20 cellular contexts compared by ENCODE assay signal in genomic region chr17:48299760-48300159, GRCh38.
A peak's percentile ranks its signal among the peaks of the same experiment; 100 is the strongest.
DNase-seq lines count a peak whose midpoint lies in the region; ATAC-seq and TF ChIP-seq lines count a peak whose summit lies in the region.
"Had no signal": no experiment of that assay in that cellular context is flagged by ENCODE, and none has a peak within 500 bp of the region (broad histone marks: within the 10 kb centered on the region; RNA-seq: fewer than 3 reads in every experiment).

No MANE protein-coding gene starts in this region.

- POLR2A ChIA-PET in CD4-positive, alpha-beta T cell (lab: Charles Lee), result no interaction called here

- no peak for DNase-seq in CD4-positive, alpha-beta T cell
- DNase-seq in GM12864 (ENCODE audit: low read depth) (peak; percentile 58), HFFc6 (no peak), right cardiac atrium (no peak), DMS79 (lab: John Stamatoyannopoulos, UW) (no peak), esophagus muscularis mucosa (ENCODE audit: extremely low spot score) (no peak)
- DNase-seq in activated naive CD4-positive, alpha-beta T cell treated with anti-CD3 and anti-CD28 coated beads, Interleukin-2, amount 50 U/mL, for 72 hours (ENCODE audit: low spot score in 2 of 2), result peak in 1 of 2 donors; percentile 6
- DNase-seq: activated gamma-delta T cell treated with Interleukin-2 at 50 U/mL for 16 hours; central memory CD4-positive, alpha-beta T cell; head of caudate nucleus; left cardiac atrium; MG63; naive B cell; NCI-H2107; retina had no signal

- H3K4me3 ChIP-seq in GM12864 (ENCODE audit: low read depth, low read length), result no peak overlapping the region
- H3K4me3 ChIP-seq in right cardiac atrium (ENCODE audit: low read length), result no peak overlapping the region
- H3K4me3 ChIP-seq in esophagus muscularis mucosa, result no peak overlapping the region
- H3K4me3 ChIP-seq: BLaER1 treated with 17β-estradiol and CSF1 and Interleukin-3, amounts not matched to agents 10 nM and 100 nM; MG63; SK-N-MC; suprapubic skin had no signal

- CTCF ChIA-PET in CD4-positive, alpha-beta T cell (lab: Charles Lee), result interaction anchor here (2.3 kb wide), 1 partner anchor 8 kb away, joined by 8 read pairs; no protein-coding TSS in a partner anchor

- no peaks in the 10 kb centered on the region for H3K27me3 ChIP-seq in CD4-positive, alpha-beta T cell (ENCODE audit: control insufficient read depth, insufficient read depth, low read length)
- H3K27me3 ChIP-seq in right cardiac atrium (ENCODE audit: control insufficient read depth, insufficient read depth) (no peaks in the 10 kb centered on the region), esophagus muscularis mucosa (peaks cover 0 to 36% (median 0%) of the 10 kb centered on the region in 4 donors)
- H3K27me3 ChIP-seq: MG63 had no signal

- no peaks in the 10 kb centered on the region for H3K27me3 Mint-ChIP-seq in CD4-positive, alpha-beta T cell
- H3K27me3 Mint-ChIP-seq in HFFc6 (ENCODE audit: insufficient read depth), result peaks cover 22% of the 10 kb centered on the region
- H3K27me3 Mint-ChIP-seq: naive B cell had no signal

- intact Hi-C loops in CD4-positive, alpha-beta T cell (cut with DNase I, micrococcal nuclease), result no loop called here
- intact Hi-C loops in right cardiac atrium (cut with DNase I), result loop anchor here in 1 of 4 donors (10.0 kb wide), 1 partner anchor 315 kb away; the partner anchor contains the start of genes HOXB7 and HOXB8
- intact Hi-C loops in esophagus muscularis mucosa (cut with DNase I), result no loop called here

- WGBS in right cardiac atrium, result 93% methylated on average over 1 of the region's 1 CpG
- WGBS in esophagus muscularis mucosa, result 86% methylated on average over 1 of the region's 1 CpG

- TF ChIP-seq CTCF in CD4-positive, alpha-beta T cell (IDR thresholded peaks at IDR 0.05), result no peak
- TF ChIP-seq CTCF in GM12864 (IDR thresholded peaks at IDR 0.05; ENCODE audit: low read depth, low read length, missing control alignments) (no peak), HFFc6 (IDR thresholded peaks at IDR 0.05) (no peak), esophagus muscularis mucosa (IDR thresholded peaks at IDR 0.05) (no peak)

- no peak for TF ChIP-seq POLR2A in esophagus muscularis mucosa (IDR thresholded peaks at IDR 0.05; ENCODE audit: low read depth)

- no peak overlapping the region for H3K4me3 Mint-ChIP-seq in CD4-positive, alpha-beta T cell
- H3K4me3 Mint-ChIP-seq in HFFc6, result no peak overlapping the region
- H3K4me3 Mint-ChIP-seq: naive B cell had no signal

- H3K36me3 ChIP-seq in esophagus muscularis mucosa, result no peaks in the 10 kb centered on the region
- H3K36me3 ChIP-seq: BLaER1 treated with 17β-estradiol and CSF1 and Interleukin-3, amounts not matched to agents 10 nM and 100 nM; MG63; suprapubic skin had no signal

- peak overlapping the region; percentile 63 for H3K27ac Mint-ChIP-seq in CD4-positive, alpha-beta T cell
- H3K27ac Mint-ChIP-seq in activated naive CD4-positive, alpha-beta T cell treated with anti-CD3 and anti-CD28 coated beads, Interleukin-2, amount 50 U/mL, for 72 hours, result peak overlapping the region; percentile 33 to 61
- H3K27ac Mint-ChIP-seq in HFFc6, result no peak overlapping the region

- peaks cover 72% of the 10 kb centered on the region for H3K4me1 Mint-ChIP-seq in CD4-positive, alpha-beta T cell (ENCODE audit: low read depth)
- 0 out of 2 replicates have a peak, but pooled peaks cover 6% of the 10 kb centered on the region for H3K4me1 Mint-ChIP-seq in HFFc6 (ENCODE audit: low read depth)

- no peaks in the 10 kb centered on the region for H3K9me3 Mint-ChIP-seq in CD4-positive, alpha-beta T cell
- H3K9me3 Mint-ChIP-seq in activated naive CD4-positive, alpha-beta T cell treated with anti-CD3 and anti-CD28 coated beads, Interleukin-2, amount 50 U/mL, for 72 hours, result no peaks in the 10 kb centered on the region
- H3K9me3 Mint-ChIP-seq in HFFc6, result no peaks in the 10 kb centered on the region
- H3K9me3 Mint-ChIP-seq: naive B cell had no signal

- H3K4me1 ChIP-seq in right cardiac atrium (ENCODE audit: control insufficient read depth, insufficient read depth, low read length) (no peaks in the 10 kb centered on the region), esophagus muscularis mucosa (no peaks in the 10 kb centered on the region)
- H3K4me1 ChIP-seq: suprapubic skin had no signal

- H3K27ac ChIP-seq in CD4-positive, alpha-beta T cell (ENCODE audit: low read depth, low read length), result peak overlapping the region; percentile 14
- H3K27ac ChIP-seq in right cardiac atrium (ENCODE audit: low read length) (no peak overlapping the region), esophagus muscularis mucosa (replicated peaks in 1 of 4) (no peak overlapping the region)
- H3K27ac ChIP-seq: BLaER1 treated with 17β-estradiol and CSF1 and Interleukin-3, amounts not matched to agents 10 nM and 100 nM; epithelial cell of prostate; SK-N-MC; suprapubic skin had no signal

- H3K9me3 ChIP-seq in CD4-positive, alpha-beta T cell (ENCODE audit: control insufficient read depth, low read length), result no peaks in the 10 kb centered on the region
- H3K9me3 ChIP-seq in right cardiac atrium (ENCODE audit: control insufficient read depth, low read length), result no peaks in the 10 kb centered on the region
- no peaks in the 10 kb centered on the region for H3K9me3 ChIP-seq in esophagus muscularis mucosa
- H3K9me3 ChIP-seq: BLaER1 treated with 17β-estradiol and CSF1 and Interleukin-3, amounts not matched to agents 10 nM and 100 nM; MG63; suprapubic skin had no signal

- ATAC-seq in CD4-positive, alpha-beta T cell (ENCODE audit: poor library complexity), result no peak
- ATAC-seq in HG02642 (IDR thresholded peaks at IDR 0.05; ENCODE audit: poor library complexity, unreplicated experiment) (peak; percentile 46), right cardiac atrium (no peak)
- ATAC-seq in activated naive CD4-positive, alpha-beta T cell treated with anti-CD3 and anti-CD28 coated beads, Interleukin-2, amount 50 U/mL, for 72 hours, result peak; percentile 71 to 80
- ATAC-seq: left cardiac atrium had no signal

- no peak for TF ChIP-seq EP300 in esophagus muscularis mucosa (IDR thresholded peaks at IDR 0.05)

- no peaks in the 10 kb centered on the region for H3K36me3 Mint-ChIP-seq in CD4-positive, alpha-beta T cell (ENCODE audit: low read depth)
- H3K36me3 Mint-ChIP-seq in activated naive CD4-positive, alpha-beta T cell treated with anti-CD3 and anti-CD28 coated beads, Interleukin-2, amount 50 U/mL, for 72 hours, result no peaks in the 10 kb centered on the region
- H3K36me3 Mint-ChIP-seq in HFFc6 (ENCODE audit: low read depth), result no peaks in the 10 kb centered on the region
- H3K36me3 Mint-ChIP-seq: naive B cell had no signal

Comparison
In these comparisons a context has a peak if more than half of its experiments do, and no peak if none do; other contexts are left out.
1. ATAC-seq: peak in HG02642 (single experiment) and activated naive CD4-positive, alpha-beta T cell treated with anti-CD3 and anti-CD28 coated beads, Interleukin-2, amount 50 U/mL, for 72 hours (2 of 2); none in CD4-positive, alpha-beta T cell (single experiment) and right cardiac atrium (0 of 2).